Comparison of ENCODE assay signal across 8 cellular contexts in the genomic region with DNA sequence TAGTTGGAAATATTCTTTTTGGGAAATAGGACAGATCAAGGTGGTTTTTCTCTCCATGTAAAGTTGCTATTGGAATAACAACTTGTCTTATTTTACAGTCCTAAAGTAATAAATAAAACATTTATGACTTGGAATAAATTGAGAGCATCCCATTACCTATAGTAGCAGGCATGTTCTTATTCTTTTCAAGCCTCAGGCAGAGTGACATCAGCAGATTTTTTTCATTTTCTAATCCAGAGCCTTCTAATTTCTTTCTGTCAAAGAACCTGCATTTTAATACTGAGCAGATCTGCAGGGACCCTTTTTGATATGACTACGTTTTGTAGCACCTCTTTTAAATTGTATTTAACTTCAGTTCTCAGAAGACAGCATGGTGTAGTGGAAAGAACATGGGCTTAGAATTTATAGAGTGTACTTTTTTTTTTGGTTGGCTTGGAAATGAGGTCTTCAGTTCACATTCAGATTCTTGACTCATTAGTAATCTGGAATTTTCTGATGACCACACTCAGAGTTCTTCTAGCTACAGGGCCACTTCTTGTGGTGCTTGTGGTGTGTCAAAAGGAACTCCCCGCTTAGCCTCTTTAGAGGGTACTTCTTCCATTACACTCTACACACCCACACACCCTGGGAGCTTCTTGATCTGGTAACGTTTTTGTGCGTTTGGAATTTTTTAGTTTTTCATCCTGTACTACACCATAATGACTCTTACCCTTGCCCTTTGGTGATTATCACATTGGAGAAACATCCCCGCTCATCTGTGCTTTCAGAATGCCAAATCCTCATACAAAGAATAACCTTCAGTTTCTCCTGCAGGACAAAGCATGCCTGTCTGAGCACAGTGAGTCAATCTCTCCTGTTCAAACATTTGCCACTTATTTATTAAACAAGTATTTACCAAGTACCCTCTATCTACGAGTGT. TPM values are rescaled to one million over a fixed set of nuclear protein-coding genes. Genes with fewer than 3 reads are reported as not detected.
DNase-seq lines count a peak whose midpoint lies in the region; ATAC-seq and TF ChIP-seq lines count a peak whose summit lies in the region.

No MANE protein-coding gene starts in this region.

- no peaks in the 10 kb centered on the region for H3K36me3 ChIP-seq in MG63

- DNase-seq in GM10266 (ENCODE audit: extremely low spot score) (peak; percentile 43), MG63 (peak; percentile 9), epithelial cell of proximal tubule (ENCODE audit: low read depth) (peak; percentile 79), OCI-M2 (lab: John Stamatoyannopoulos, UW; ENCODE audit: unreplicated experiment) (no peak), germinal center (ENCODE audit: low spot score) (no peak), SKM-1 treated with dmso at 0.1 percent for 144 hours (lab: John Stamatoyannopoulos, UW; ENCODE audit: unreplicated experiment) (no peak)
- peak; percentile 15 for DNase-seq in stimulated activated CD8-positive, alpha-beta memory T cell treated with anti-CD3 and anti-CD28 coated beads, Interleukin-7, amount 100 ng/mL, for 24 hours (ENCODE audit: low read depth)

- H3K4me3 ChIP-seq in MG63 (no peak overlapping the region), epithelial cell of proximal tubule (ENCODE audit: low read depth, low read length) (no peak overlapping the region)

- peaks cover 2% of the 10 kb centered on the region; the same call in 1 of the 2 replicates for H3K9me3 ChIP-seq in MG63

- peak; percentile 88 for ATAC-seq in GM21723 (IDR thresholded peaks at IDR 0.05; ENCODE audit: unreplicated experiment)

- no peak for TF ChIP-seq CTCF in GM10266 (IDR thresholded peaks at IDR 0.05; ENCODE audit: control insufficient read depth, insufficient read depth, low read depth, missing control alignments)
- TF ChIP-seq CTCF in epithelial cell of proximal tubule (conservative IDR thresholded peaks at IDR 0.05; ENCODE audit: low read depth, low read length) = no peak

- no peaks in the 10 kb centered on the region for H3K27me3 ChIP-seq in MG63

RNA-seq across cellular contexts. Expression of a gene that starts 34.6 kb away (rescaled TPM):
- 18.0 and 23.3 TPM in 2 replicates for total RNA-seq in MG63 (2014; rRNA removed; shearing (Covaris generic); ENCODE audit: low replicate concordance)
- total RNA-seq in epithelial cell of proximal tubule = 28.4 and 31.0 TPM in 2 replicates

Comparison
In these comparisons a context has a peak if more than half of its experiments do, and no peak if none do; other contexts are left out.
1. DNase-seq: peak in GM10266 (single experiment), MG63 (single experiment), epithelial cell of proximal tubule (single experiment) and stimulated activated CD8-positive, alpha-beta memory T cell treated with anti-CD3 and anti-CD28 coated beads, Interleukin-7, amount 100 ng/mL, for 24 hours (single experiment); none in OCI-M2 (single experiment), germinal center (single experiment) and SKM-1 treated with dmso at 0.1 percent for 144 hours (single experiment).